9 cellular contexts compared by ENCODE assay signal in genomic region chr7:27151341-27151944, GRCh38. TPM values are rescaled to one million over a fixed set of nuclear protein-coding genes. Genes with fewer than 3 reads are reported as not detected.
A peak's percentile ranks its signal among the peaks of the same experiment; 100 is the strongest.
DNase-seq lines count a peak whose midpoint lies in the region; ATAC-seq and FAIRE-seq lines count a peak whose summit lies in the region.
"Had no signal": no experiment of that assay in that cellular context is flagged by ENCODE, and none has a peak within 500 bp of the region (broad histone marks: within the 10 kb centered on the region; RNA-seq: fewer than 3 reads in every experiment).

No MANE protein-coding gene starts in this region.

- no peak for FAIRE-seq in urothelium cell line (lab: Jason Lieb, UNC)
- FAIRE-seq: pancreas had no signal

- no peaks in the 10 kb centered on the region for H3K9me3 Mint-ChIP-seq in stimulated activated naive CD8-positive, alpha-beta T cell treated with anti-CD3 and anti-CD28 coated beads, Interleukin-15, Interleukin-2, amounts not matched to agents 100 ng/mL and 50 ng/mL, for 24 hours
- no peaks in the 10 kb centered on the region for H3K9me3 Mint-ChIP-seq in activated naive CD8-positive, alpha-beta T cell treated with anti-CD3 and anti-CD28 coated beads, Interleukin-2, amount 50 U/mL, for 24 hours

- no peaks in the 10 kb centered on the region for H3K36me3 Mint-ChIP-seq in stimulated activated naive CD8-positive, alpha-beta T cell treated with anti-CD3 and anti-CD28 coated beads, Interleukin-15, Interleukin-2, amounts not matched to agents 100 ng/mL and 50 ng/mL, for 24 hours (ENCODE audit: low read depth)
- peaks cover 1% of the 10 kb centered on the region for H3K36me3 Mint-ChIP-seq in activated naive CD8-positive, alpha-beta T cell treated with anti-CD3 and anti-CD28 coated beads, Interleukin-2, amount 50 U/mL, for 24 hours (ENCODE audit: low read depth)

- H3K27me3 Mint-ChIP-seq in stimulated activated naive CD8-positive, alpha-beta T cell treated with anti-CD3 and anti-CD28 coated beads, Interleukin-15, Interleukin-2, amounts not matched to agents 100 ng/mL and 50 ng/mL, for 24 hours: peaks cover 88% of the 10 kb centered on the region
- peaks cover 89% of the 10 kb centered on the region for H3K27me3 Mint-ChIP-seq in activated naive CD8-positive, alpha-beta T cell treated with anti-CD3 and anti-CD28 coated beads, Interleukin-2, amount 50 U/mL, for 24 hours

- no peak for ATAC-seq in stimulated activated naive CD8-positive, alpha-beta T cell treated with anti-CD3 and anti-CD28 coated beads, Interleukin-15, Interleukin-2, amounts not matched to agents 100 U/mL and 50 U/mL, for 24 hours
- no peak for ATAC-seq in activated naive CD8-positive, alpha-beta T cell treated with anti-CD3 and anti-CD28 coated beads, Interleukin-2, amount 50 U/mL, for 24 hours
- ATAC-seq in GM18519 (IDR thresholded peaks at IDR 0.05; ENCODE audit: low FRiP score, unreplicated experiment) (no peak), GM18517 (IDR thresholded peaks at IDR 0.05; ENCODE audit: unreplicated experiment) (no peak)

- H3K9me3 ChIP-seq in mononuclear cell (ENCODE audit: low read depth, low read length): no peaks in the 10 kb centered on the region
- H3K9me3 ChIP-seq: pancreas had no signal

- no peak for DNase-seq in stimulated activated naive CD8-positive, alpha-beta T cell treated with anti-CD3 and anti-CD28 coated beads, Interleukin-15, Interleukin-2, amounts not matched to agents 100 U/mL and 50 U/mL, for 24 hours
- no peak for DNase-seq in activated naive CD8-positive, alpha-beta T cell treated with anti-CD3 and anti-CD28 coated beads, Interleukin-2, amount 50 U/mL, for 24 hours
- no peak for DNase-seq in kidney tubule cell (ENCODE audit: low spot score)
- DNase-seq in urothelium cell line (ENCODE audit: low spot score): no peak

- H3K27me3 ChIP-seq in mononuclear cell (ENCODE audit: insufficient read depth, low read length): peaks cover 99% of the 10 kb centered on the region

- H3K4me1 Mint-ChIP-seq in stimulated activated naive CD8-positive, alpha-beta T cell treated with anti-CD3 and anti-CD28 coated beads, Interleukin-15, Interleukin-2, amounts not matched to agents 100 ng/mL and 50 ng/mL, for 24 hours (ENCODE audit: low read depth): peaks cover 40% of the 10 kb centered on the region
- peaks cover 41% of the 10 kb centered on the region for H3K4me1 Mint-ChIP-seq in activated naive CD8-positive, alpha-beta T cell treated with anti-CD3 and anti-CD28 coated beads, Interleukin-2, amount 50 U/mL, for 24 hours

- H3K4me3 Mint-ChIP-seq in stimulated activated naive CD8-positive, alpha-beta T cell treated with anti-CD3 and anti-CD28 coated beads, Interleukin-15, Interleukin-2, amounts not matched to agents 100 ng/mL and 50 ng/mL, for 24 hours: peak overlapping the region; percentile 71
- H3K4me3 Mint-ChIP-seq in activated naive CD8-positive, alpha-beta T cell treated with anti-CD3 and anti-CD28 coated beads, Interleukin-2, amount 50 U/mL, for 24 hours: peak overlapping the region; percentile 57

- H3K4me3 ChIP-seq in mononuclear cell (ENCODE audit: low read length): peak overlapping the region; percentile 5

- H3K27ac Mint-ChIP-seq in stimulated activated naive CD8-positive, alpha-beta T cell treated with anti-CD3 and anti-CD28 coated beads, Interleukin-15, Interleukin-2, amounts not matched to agents 100 ng/mL and 50 ng/mL, for 24 hours: peak overlapping the region; percentile 55
- no peak overlapping the region for H3K27ac Mint-ChIP-seq in activated naive CD8-positive, alpha-beta T cell treated with anti-CD3 and anti-CD28 coated beads, Interleukin-2, amount 50 U/mL, for 24 hours

- H3K4me1 ChIP-seq in mononuclear cell (ENCODE audit: insufficient read depth, low read length): peaks cover 63% of the 10 kb centered on the region

RNA-seq across cellular contexts. Expression of gene HOXA3, which starts 0.9 kb away (rescaled TPM):
- total RNA-seq in mononuclear cell: under 0.01 TPM

RNA-seq across cellular contexts. Expression of gene HOXA6, which starts 3.9 kb away (rescaled TPM):
- not detected for total RNA-seq in mononuclear cell

RNA-seq across cellular contexts. Expression of gene HOXA7, which starts 5.0 kb away (rescaled TPM):
- 0.10 TPM for total RNA-seq in mononuclear cell

RNA-seq across cellular contexts. Expression of gene HOXA5, which starts 8.0 kb away (rescaled TPM):
- total RNA-seq in mononuclear cell: 3.0 TPM

RNA-seq across cellular contexts. Expression of gene HOXA9, which starts 13.9 kb away (rescaled TPM):
- total RNA-seq in mononuclear cell: 0.52 TPM
